Comparison of ENCODE assay signal across 13 cellular contexts in the genomic region with DNA sequence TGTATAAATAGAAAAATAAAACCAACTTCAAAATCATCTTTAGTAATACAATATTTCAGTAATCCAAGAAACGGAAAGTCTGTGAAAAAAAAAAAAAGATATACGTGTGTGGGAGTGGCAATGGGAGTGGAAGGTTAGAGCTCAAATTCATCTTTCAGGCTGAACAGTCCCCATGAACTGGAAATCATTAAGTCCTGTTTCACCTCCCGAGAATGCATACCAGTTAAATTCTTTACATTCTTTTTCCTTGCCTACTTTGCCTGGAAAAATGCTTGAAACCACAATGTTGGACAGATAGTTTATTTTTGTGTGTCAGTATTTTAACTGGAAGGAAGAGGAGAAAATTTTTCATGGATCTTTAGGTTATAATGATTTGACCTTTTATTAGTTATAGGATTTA.
DNase-seq lines count a peak whose midpoint lies in the region; ATAC-seq and TF ChIP-seq lines count a peak whose summit lies in the region.
"Had no signal": no experiment of that assay in that cellular context is flagged by ENCODE, and none has a peak within 500 bp of the region (broad histone marks: within the 10 kb centered on the region; RNA-seq: fewer than 3 reads in every experiment).

No MANE protein-coding gene starts in this region.

- peak; percentile 56; the same call in 1 of the 2 replicates for ATAC-seq in Panc1
- ATAC-seq: WTC11 had no signal

- intact Hi-C loops in Panc1 (cut with micrococcal nuclease; ENCODE audit: unreplicated experiment) = no loop called here

- in situ Hi-C loops in Panc1 (cut with HindIII; ENCODE audit: low pct_unique_long_range_greater_than_20kb, low sequenced_read_pairs) = no loop called here

- peak overlapping the region; percentile 83 for H3K27ac Mint-ChIP-seq in osteocyte (ENCODE audit: unreplicated experiment)
- H3K27ac Mint-ChIP-seq: WTC11 had no signal

- H3K4me3 ChIP-seq in Panc1 (ENCODE audit: low read depth in 2 of 2, low read length in 2 of 2) = no peak overlapping the region
- H3K4me3 ChIP-seq: suprapubic skin had no signal

- peaks cover 14% of the 10 kb centered on the region for H3K9me3 Mint-ChIP-seq in osteocyte (ENCODE audit: unreplicated experiment)
- H3K9me3 Mint-ChIP-seq: WTC11 had no signal

- H3K27me3 ChIP-seq in Panc1 (ENCODE audit: control insufficient read depth, insufficient read depth, low read length) = no peaks in the 10 kb centered on the region
- H3K27me3 ChIP-seq: suprapubic skin had no signal

- no peaks in the 10 kb centered on the region for H3K27me3 Mint-ChIP-seq in osteocyte (ENCODE audit: unreplicated experiment)

- no TSS peak for BruUV-seq in Panc1 (replicated peaks; lab: Mats Ljungman, UMichigan)

- peak overlapping the region; percentile 26 for H3K4me3 Mint-ChIP-seq in osteocyte (ENCODE audit: unreplicated experiment)
- H3K4me3 Mint-ChIP-seq: WTC11 had no signal

- POLR2A ChIA-PET in Panc1 (lab: Charles Lee) = no interaction called here

- H3K9me3 ChIP-seq in Panc1 (ENCODE audit: control insufficient read depth, insufficient read depth, low read depth, low read length) = no peaks in the 10 kb centered on the region
- H3K9me3 ChIP-seq: suprapubic skin had no signal

- CTCF ChIA-PET in Panc1 (lab: Charles Lee) = no interaction called here

- no peaks in the 10 kb centered on the region for H3K4me1 ChIP-seq in Panc1 (ENCODE audit: control insufficient read depth, insufficient read depth, low read length)
- H3K4me1 ChIP-seq: parathyroid adenoma, suprapubic skin had no signal

- H3K36me3 ChIP-seq in Panc1 (ENCODE audit: control insufficient read depth, insufficient read depth, low read length) = no peaks in the 10 kb centered on the region
- H3K36me3 ChIP-seq: suprapubic skin had no signal

- TF ChIP-seq CTCF in Panc1 (IDR thresholded peaks at IDR 0.05) = no peak
- TF ChIP-seq CTCF in osteocyte (IDR thresholded peaks at IDR 0.05) = no peak

- peak; percentile 8 for DNase-seq in COLO829 (ENCODE audit: low spot score)
- no peak for DNase-seq in Panc1 (ENCODE audit: low read depth, low spot score)
- no peak for DNase-seq in epithelial cell of prostate (ENCODE audit: low read depth, low spot score)
- DNase-seq in osteocyte (ENCODE audit: extremely low spot score, unreplicated experiment) = no peak
- DNase-seq in C1 segment of cervical spinal cord (lab: John Stamatoyannopoulos, UW) = no peak
- DNase-seq in NCI-H524 (lab: John Stamatoyannopoulos, UW) = no peak
- DNase-seq in NCI-H2196 treated with DMSO at 0.1 percent for 48 hours (lab: John Stamatoyannopoulos, UW; ENCODE audit: unreplicated experiment) = no peak
- DNase-seq in activated CD8-positive, alpha-beta memory T cell treated with anti-CD3 and anti-CD28 coated beads, Interleukin-2, amount 50 U/mL, for 48 hours = no peak
- DNase-seq: NCI-H2171 treated with DMSO at 0.1 percent for 48 hours, RPMI8226 had no signal

- H3K36me3 Mint-ChIP-seq in osteocyte (ENCODE audit: unreplicated experiment) = peaks cover 7% of the 10 kb centered on the region
- H3K36me3 Mint-ChIP-seq: WTC11 had no signal

- H3K27ac ChIP-seq in Panc1 (ENCODE audit: low read length) (no peak overlapping the region), epithelial cell of prostate (peak overlapping the region; percentile 24)
- H3K27ac ChIP-seq: parathyroid adenoma, suprapubic skin had no signal

- peaks cover 50% of the 10 kb centered on the region for H3K4me1 Mint-ChIP-seq in osteocyte (ENCODE audit: unreplicated experiment)
